27 cellular contexts compared by ENCODE assay signal in the genomic region with DNA sequence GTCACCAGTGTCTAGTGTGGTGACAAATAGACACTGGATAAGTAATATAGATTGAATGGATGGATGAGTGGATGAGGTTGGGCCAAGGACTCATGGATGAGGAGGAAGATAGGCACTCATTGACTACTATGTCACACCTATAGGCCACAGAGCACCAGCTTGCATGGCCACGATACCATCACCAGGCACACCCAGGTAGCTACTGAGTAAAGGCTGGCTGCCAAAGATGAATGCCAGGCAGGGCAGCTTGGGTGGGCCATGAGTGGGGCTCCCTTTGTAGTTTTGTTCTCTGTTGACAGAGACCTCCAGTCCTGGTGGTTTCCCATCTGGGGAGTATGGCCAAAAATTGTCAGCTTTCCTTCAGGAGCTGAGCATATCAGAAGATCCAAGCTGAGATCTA. TPM values are rescaled to one million over a fixed set of nuclear protein-coding genes. Genes with fewer than 3 reads are reported as not detected.
"Had no signal": no experiment of that assay in that cellular context is flagged by ENCODE, and none has a peak within 500 bp of the region (broad histone marks: within the 10 kb centered on the region; RNA-seq: fewer than 3 reads in every experiment).

No MANE protein-coding gene starts in this region.

- H3K27ac ChIP-seq: HL-60, KMS-11, PC-9, Peyer's patch, SJCRH30 had no signal

- DNase-seq: Kasumi-1, MM.1S, NCI-H1092 treated with DMSO at 0.1 percent for 48 hours, NCI-H1436, NCI-H187, NCI-H2029, NCI-H2081 treated with DMSO at 0.1 percent for 48 hours, NCI-H2171, NCI-H226, NCI-H446, NCI-H510A, NCI-H524 treated with DMSO at 0.1 percent for 48 hours, NCI-H69, NCI-H774, OCI-M1, PC-9, SHP77 treated with DMSO at 0.1 percent for 48 hours, SJCRH30 had no signal

- H3K27ac Mint-ChIP-seq: IgD-negative memory B cell had no signal

- H3K4me1 ChIP-seq: SJCRH30 had no signal

- H3K36me3 Mint-ChIP-seq: IgD-negative memory B cell had no signal

- H3K27me3 ChIP-seq: Peyer's patch, SJCRH30 had no signal

- H3K4me3 Mint-ChIP-seq: IgD-negative memory B cell had no signal

- H3K9me3 ChIP-seq: Peyer's patch, SJCRH30 had no signal

- H3K4me3 ChIP-seq: K562, PC-9, Peyer's patch, SJCRH30 had no signal

- H3K36me3 ChIP-seq: Peyer's patch, SJCRH30 had no signal

- FAIRE-seq: HTR-8/SVneo, K562 had no signal

RNA-seq across cellular contexts. Expression of a gene that starts 11.2 kb away (rescaled TPM):
- total RNA-seq: K562, PC-9, Peyer's patch, Right ventricle myocardium inferior, RPMI7951, SJCRH30 had no signal
- polyA plus RNA-seq: IgD-negative memory B cell, K562 had no signal

RNA-seq across cellular contexts. Expression of a gene that starts 34.9 kb away (rescaled TPM):
- total RNA-seq: K562, M059J, PC-9, Peyer's patch, Right ventricle myocardium inferior, RPMI7951, SJCRH30 had no signal
- polyA plus RNA-seq: IgD-negative memory B cell, K562 had no signal

RNA-seq across cellular contexts. Expression of a gene that starts 41.0 kb away (rescaled TPM):
- total RNA-seq: Peyer's patch, Right ventricle myocardium inferior had no signal
- polyA plus RNA-seq: IgD-negative memory B cell, K562 had no signal

RNA-seq across cellular contexts. Expression of a gene that starts 53.1 kb away (rescaled TPM):
- total RNA-seq: K562, M059J, PC-9, Peyer's patch, Right ventricle myocardium inferior, RPMI7951, SJCRH30 had no signal
- polyA plus RNA-seq: IgD-negative memory B cell, K562 had no signal

RNA-seq across cellular contexts. Expression of a gene that starts 57.9 kb away (rescaled TPM):
- total RNA-seq: K562, Peyer's patch, Right ventricle myocardium inferior had no signal
- polyA plus RNA-seq: IgD-negative memory B cell, K562 had no signal
